In genomic region chr5:17090839-17091238, GRCh38 we compare ENCODE assay signal across 18 cellular contexts.
"Had no signal": no experiment of that assay in that cellular context is flagged by ENCODE, and none has a peak within 500 bp of the region (broad histone marks: within the 10 kb centered on the region; RNA-seq: fewer than 3 reads in every experiment).

No MANE protein-coding gene starts in this region.

- H3K27ac Mint-ChIP-seq: activated naive CD4-positive, alpha-beta T cell treated with anti-CD3 and anti-CD28 coated beads, Interleukin-2, amount 50 U/mL, for 24 hours; stimulated activated effector memory CD8-positive, alpha-beta T cell treated with anti-CD3 and anti-CD28 coated beads, Interleukin-12 subunit alpha, Interleukin-12 subunit beta, amount 100 ng/mL, for 72 hours had no signal

- H3K27me3 ChIP-seq: body of pancreas, cardiac muscle cell, heart right ventricle, right lobe of liver, transverse colon had no signal

- H3K27ac ChIP-seq: body of pancreas, cardiac muscle cell, heart right ventricle, parathyroid adenoma, right lobe of liver, skin epidermis, transverse colon had no signal

- H3K4me1 Mint-ChIP-seq: activated naive CD4-positive, alpha-beta T cell treated with anti-CD3 and anti-CD28 coated beads, Interleukin-2, amount 50 U/mL, for 24 hours; stimulated activated effector memory CD8-positive, alpha-beta T cell treated with anti-CD3 and anti-CD28 coated beads, Interleukin-12 subunit alpha, Interleukin-12 subunit beta, amount 100 ng/mL, for 72 hours had no signal

- DNase-seq: activated gamma-delta T cell treated with Interleukin-2 at 50 U/mL for 16 hours; activated T-cell treated with anti-CD3 and anti-CD28 coated beads, Interleukin-2, amount 50 U/mL, for 1 hour; anterior cingulate cortex; body of pancreas; heart right ventricle; islet precursor cell; left colon; mesenchymal stem cell; nucleus accumbens; right lobe of liver; stimulated activated CD4-positive, alpha-beta T cell treated with anti-CD3 and anti-CD28 coated beads, Interleukin-1b, Interleukin-23, amount 100 ng/mL, for 48 hours; T1000; transverse colon had no signal

- H3K4me1 ChIP-seq: body of pancreas, heart right ventricle, parathyroid adenoma, right lobe of liver, transverse colon had no signal

- ATAC-seq: body of pancreas; heart right ventricle; right lobe of liver; stimulated activated effector memory CD8-positive, alpha-beta T cell treated with anti-CD3 and anti-CD28 coated beads, Interleukin-12 subunit alpha, Interleukin-12 subunit beta, amount 100 ng/mL, for 72 hours had no signal

- H2AFZ ChIP-seq: parathyroid adenoma had no signal

- H3K9me3 Mint-ChIP-seq: activated naive CD4-positive, alpha-beta T cell treated with anti-CD3 and anti-CD28 coated beads, Interleukin-2, amount 50 U/mL, for 24 hours had no signal

- H3K27me3 Mint-ChIP-seq: activated naive CD4-positive, alpha-beta T cell treated with anti-CD3 and anti-CD28 coated beads, Interleukin-2, amount 50 U/mL, for 24 hours had no signal

- H3K36me3 ChIP-seq: cardiac muscle cell, heart right ventricle, right lobe of liver, transverse colon had no signal

- H3K9ac ChIP-seq: parathyroid adenoma had no signal

- H3K4me3 Mint-ChIP-seq: activated naive CD4-positive, alpha-beta T cell treated with anti-CD3 and anti-CD28 coated beads, Interleukin-2, amount 50 U/mL, for 24 hours; stimulated activated effector memory CD8-positive, alpha-beta T cell treated with anti-CD3 and anti-CD28 coated beads, Interleukin-12 subunit alpha, Interleukin-12 subunit beta, amount 100 ng/mL, for 72 hours had no signal

- H3K4me3 ChIP-seq: body of pancreas, cardiac muscle cell, heart right ventricle, right lobe of liver, skin epidermis, transverse colon had no signal

- H3K9me3 ChIP-seq: body of pancreas, heart right ventricle, right lobe of liver, transverse colon had no signal

- H3K36me3 Mint-ChIP-seq: activated naive CD4-positive, alpha-beta T cell treated with anti-CD3 and anti-CD28 coated beads, Interleukin-2, amount 50 U/mL, for 24 hours; stimulated activated effector memory CD8-positive, alpha-beta T cell treated with anti-CD3 and anti-CD28 coated beads, Interleukin-12 subunit alpha, Interleukin-12 subunit beta, amount 100 ng/mL, for 72 hours had no signal

- H3K79me2 ChIP-seq: parathyroid adenoma had no signal
